7 cellular contexts compared by ENCODE assay signal in the genomic region with DNA sequence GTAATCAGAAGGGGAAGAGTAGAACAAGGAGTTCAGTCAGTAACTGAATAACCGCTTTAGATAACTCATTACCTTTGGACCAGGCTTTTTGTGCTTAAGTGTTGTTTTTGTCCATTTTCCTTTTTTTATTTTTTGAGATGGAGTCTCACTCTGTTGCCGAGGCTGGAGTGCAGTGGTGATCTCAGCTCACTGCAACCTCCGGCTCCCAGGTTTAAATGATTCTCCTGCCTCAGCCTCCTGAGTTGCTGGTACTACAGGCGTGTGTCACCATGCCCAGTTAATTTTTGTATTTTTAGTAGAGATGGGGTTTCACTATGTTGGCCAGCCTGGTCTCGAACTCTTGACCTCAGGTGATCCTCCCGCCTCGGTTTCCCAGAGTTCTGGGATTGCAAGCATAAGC. TPM values are rescaled to one million over a fixed set of nuclear protein-coding genes. Genes with fewer than 3 reads are reported as not detected.
A peak's percentile ranks its signal among the peaks of the same experiment; 100 is the strongest.
DNase-seq lines count a peak whose midpoint lies in the region; ATAC-seq, FAIRE-seq and TF ChIP-seq lines count a peak whose summit lies in the region.
"Not testable (repeated sequence)": the region's sequence is repeated elsewhere in the genome, so short reads cannot be mapped to it uniquely, and the experiment has no call there.

No MANE protein-coding gene starts in this region.

- peak overlapping the region; percentile 9 to 37 (median 26) for H3K27ac Mint-ChIP-seq in CD4-positive, CD25-positive, alpha-beta regulatory T cell
- H3K27ac Mint-ChIP-seq in activated T-cell treated with anti-CD3 and anti-CD28 coated beads, Interleukin-2, amount 50 U/mL, for 24 hours, result peak overlapping the region; percentile 63
- H3K27ac Mint-ChIP-seq in astrocyte (ENCODE audit: unreplicated experiment) (peak overlapping the region; percentile 75), endodermal cell (peak overlapping the region; percentile 44)
- not testable (repeated sequence) for H3K27ac Mint-ChIP-seq in osteocyte (ENCODE audit: unreplicated experiment)
- peak overlapping the region; percentile 25 to 80 for H3K27ac Mint-ChIP-seq in stimulated activated naive CD8-positive, alpha-beta T cell treated with anti-CD3 and anti-CD28 coated beads, Interleukin-15, amount 100 ng/mL, for 72 hours

- H3K79me2 ChIP-seq in astrocyte (ENCODE audit: insufficient read depth, low read length), result peaks cover 71% of the 10 kb centered on the region

- not testable (repeated sequence) for H3K9me3 ChIP-seq in CD4-positive, CD25-positive, alpha-beta regulatory T cell (ENCODE audit: control insufficient read depth in 2 of 2, low read length in 2 of 2); HEK293 (ENCODE audit: control insufficient read depth, insufficient read depth, low read depth, low read length); astrocyte (ENCODE audit: insufficient read depth, low read depth, low read length); endodermal cell (ENCODE audit: control insufficient read depth, low read length)

- peaks cover 80% of the 10 kb centered on the region for H3K36me3 ChIP-seq in CD4-positive, CD25-positive, alpha-beta regulatory T cell (ENCODE audit: control insufficient read depth, insufficient read depth, low read length)
- H3K36me3 ChIP-seq in HEK293 (ENCODE audit: control insufficient read depth in 2 of 2, insufficient read depth in 1 of 2, low read length in 2 of 2) (peaks cover 86 to 87% of the 10 kb centered on the region in 2 experiments), astrocyte (ENCODE audit: insufficient read depth, low read length) (peaks cover 50% of the 10 kb centered on the region), endodermal cell (ENCODE audit: control insufficient read depth, insufficient read depth, low read length) (peaks cover 95% of the 10 kb centered on the region)

- not testable (repeated sequence) for H3K4me2 ChIP-seq in astrocyte (ENCODE audit: low read length)

- not testable (repeated sequence) for H3K9me3 Mint-ChIP-seq in CD4-positive, CD25-positive, alpha-beta regulatory T cell; activated T-cell treated with anti-CD3 and anti-CD28 coated beads, Interleukin-2, amount 50 U/mL, for 24 hours; astrocyte (ENCODE audit: unreplicated experiment); endodermal cell; osteocyte (ENCODE audit: unreplicated experiment); stimulated activated naive CD8-positive, alpha-beta T cell treated with anti-CD3 and anti-CD28 coated beads, Interleukin-15, amount 100 ng/mL, for 72 hours

- not testable (repeated sequence) for FAIRE-seq in astrocyte (lab: Jason Lieb, UNC)

- H3K4me1 ChIP-seq in CD4-positive, CD25-positive, alpha-beta regulatory T cell (ENCODE audit: control insufficient read depth, insufficient read depth, low read length, poor library complexity, severe bottlenecking); HEK293 (ENCODE audit: control insufficient read depth, insufficient read depth, low read length); astrocyte (ENCODE audit: insufficient read depth, low read length); endodermal cell (ENCODE audit: control insufficient read depth, insufficient read depth, low read length): not testable (repeated sequence)

- not testable (repeated sequence) for DNase-seq in CD4-positive, CD25-positive, alpha-beta regulatory T cell; activated T-cell treated with anti-CD3 and anti-CD28 coated beads, Interleukin-2, amount 50 U/mL, for 24 hours; astrocyte (ENCODE audit: low read depth); endodermal cell; stimulated activated naive CD8-positive, alpha-beta T cell treated with anti-CD3 and anti-CD28 coated beads, Interleukin-15, amount 100 ng/mL, for 72 hours
- peak; percentile 17 for DNase-seq in osteocyte (ENCODE audit: extremely low spot score, unreplicated experiment)

- POLR2A ChIA-PET in HEK293 (lab: Yijun Ruan, JAX), result not testable (repeated sequence)

- H3K4me3 Mint-ChIP-seq in CD4-positive, CD25-positive, alpha-beta regulatory T cell; activated T-cell treated with anti-CD3 and anti-CD28 coated beads, Interleukin-2, amount 50 U/mL, for 24 hours; astrocyte (ENCODE audit: unreplicated experiment); endodermal cell; osteocyte (ENCODE audit: unreplicated experiment); stimulated activated naive CD8-positive, alpha-beta T cell treated with anti-CD3 and anti-CD28 coated beads, Interleukin-15, amount 100 ng/mL, for 72 hours: not testable (repeated sequence)

- not testable (repeated sequence) for TF ChIP-seq CTCF in HEK293 (tag by site-specific recombination; IDR thresholded peaks at IDR 0.05); astrocyte (IDR thresholded peaks at IDR 0.05; ENCODE audit: insufficient read depth, low read depth, low read length); endodermal cell (conservative IDR thresholded peaks at IDR 0.05); osteocyte (IDR thresholded peaks at IDR 0.05)

- not testable (repeated sequence) for ATAC-seq in CD4-positive, CD25-positive, alpha-beta regulatory T cell (ENCODE audit: low read depth in 2 of 2); stimulated activated naive CD8-positive, alpha-beta T cell treated with anti-CD3 and anti-CD28 coated beads, Interleukin-15, amount 100 ng/mL, for 72 hours

- H3K4me1 Mint-ChIP-seq in CD4-positive, CD25-positive, alpha-beta regulatory T cell, result peaks cover 5 to 18% (median 16%) of the 10 kb centered on the region in 4 donors
- peaks cover 14% of the 10 kb centered on the region for H3K4me1 Mint-ChIP-seq in activated T-cell treated with anti-CD3 and anti-CD28 coated beads, Interleukin-2, amount 50 U/mL, for 24 hours (ENCODE audit: low read depth)
- not testable (repeated sequence) for H3K4me1 Mint-ChIP-seq in astrocyte (ENCODE audit: low read depth, unreplicated experiment); endodermal cell; osteocyte (ENCODE audit: unreplicated experiment); stimulated activated naive CD8-positive, alpha-beta T cell treated with anti-CD3 and anti-CD28 coated beads, Interleukin-15, amount 100 ng/mL, for 72 hours

- peaks cover 64% of the 10 kb centered on the region for H4K20me1 ChIP-seq in astrocyte (ENCODE audit: insufficient read depth, low read length)

- not testable (repeated sequence) for H3K27ac ChIP-seq in CD4-positive, CD25-positive, alpha-beta regulatory T cell (ENCODE audit: insufficient read depth, low read length, poor library complexity, severe bottlenecking); HEK293 (ENCODE audit: extremely low read depth, low read depth, low read length); astrocyte (ENCODE audit: low read depth, low read length); endodermal cell (ENCODE audit: low read depth, low read length)

- not testable (repeated sequence) for H3K27me3 Mint-ChIP-seq in CD4-positive, CD25-positive, alpha-beta regulatory T cell; activated T-cell treated with anti-CD3 and anti-CD28 coated beads, Interleukin-2, amount 50 U/mL, for 24 hours; astrocyte (ENCODE audit: low read depth, unreplicated experiment); endodermal cell (ENCODE audit: insufficient read depth); osteocyte (ENCODE audit: unreplicated experiment); stimulated activated naive CD8-positive, alpha-beta T cell treated with anti-CD3 and anti-CD28 coated beads, Interleukin-15, amount 100 ng/mL, for 72 hours

- not testable (repeated sequence) for H3K9ac ChIP-seq in astrocyte (ENCODE audit: low read length); endodermal cell (ENCODE audit: extremely low read depth, low read length, poor library complexity, severe bottlenecking)

- 83 to 100% methylated on average over 1 to 7 of the region's 7 CpGs for WGBS in endodermal cell (ENCODE audit: insufficient coverage in 1 of 2, insufficient read length in 1 of 2), 2 experiments

- not testable (repeated sequence) for H3K4me3 ChIP-seq in CD4-positive, CD25-positive, alpha-beta regulatory T cell (ENCODE audit: low read depth, low read length); HEK293 (ENCODE audit: low read depth, low read length); astrocyte (ENCODE audit: insufficient read depth, low read depth, low read length); endodermal cell (ENCODE audit: low read length)

- CTCF ChIA-PET in HEK293 (lab: Yijun Ruan, JAX), result not testable (repeated sequence)

- H3K27me3 ChIP-seq in CD4-positive, CD25-positive, alpha-beta regulatory T cell (ENCODE audit: control insufficient read depth, insufficient read depth, low read length); astrocyte (ENCODE audit: insufficient read depth, low read length); endodermal cell (ENCODE audit: control insufficient read depth, insufficient read depth, low read length, poor library complexity, severe bottlenecking): not testable (repeated sequence)

- peaks cover 26% of the 10 kb centered on the region for H3K36me3 Mint-ChIP-seq in CD4-positive, CD25-positive, alpha-beta regulatory T cell
- peaks cover 85% of the 10 kb centered on the region for H3K36me3 Mint-ChIP-seq in activated T-cell treated with anti-CD3 and anti-CD28 coated beads, Interleukin-2, amount 50 U/mL, for 24 hours (ENCODE audit: low read depth)
- H3K36me3 Mint-ChIP-seq in astrocyte (ENCODE audit: low read depth, unreplicated experiment) (peaks cover 15% of the 10 kb centered on the region), endodermal cell (ENCODE audit: low read depth) (peaks cover 84% of the 10 kb centered on the region), osteocyte (ENCODE audit: unreplicated experiment) (peaks cover 58% of the 10 kb centered on the region)

- H2AFZ ChIP-seq in astrocyte (ENCODE audit: low read depth, low read length), result not testable (repeated sequence)

RNA-seq across cellular contexts. Expression of a gene that starts 14.7 kb away (rescaled TPM):
- total RNA-seq in CD4-positive, CD25-positive, alpha-beta regulatory T cell, result 86.6 TPM
- polyA plus RNA-seq in CD4-positive, CD25-positive, alpha-beta regulatory T cell, result 10 to 100 TPM; 24.0 to 41.1 (median 31.5) TPM
- 62.4 and 72.8 TPM in 2 replicates for total RNA-seq in astrocyte
- 100 to 1,000 TPM in 1 of 2 donors, 10 to 100 TPM in 1; 89.5 to 108 TPM for total RNA-seq in endodermal cell
- polyA plus RNA-seq in endodermal cell (2013, experiment 1 of 2), result 66.1 TPM
- 58.1 TPM for polyA plus RNA-seq in endodermal cell (2013, experiment 2 of 2)
- 72.2 and 75.9 TPM in 2 replicates for total RNA-seq in osteocyte
